ENCODE assay signal across 13 cellular contexts in genomic region chr3:158104346-158105020, GRCh38. TPM values are rescaled to one million over a fixed set of nuclear protein-coding genes. Genes with fewer than 3 reads are reported as not detected.
A peak's percentile ranks its signal among the peaks of the same experiment; 100 is the strongest.
DNase-seq lines count a peak whose midpoint lies in the region; ATAC-seq, FAIRE-seq and TF ChIP-seq lines count a peak whose summit lies in the region.
"Had no signal": no experiment of that assay in that cellular context is flagged by ENCODE, and none has a peak within 500 bp of the region (broad histone marks: within the 10 kb centered on the region; RNA-seq: fewer than 3 reads in every experiment).

No MANE protein-coding gene starts in this region.

- H3K79me2 ChIP-seq in keratinocyte (ENCODE audit: control insufficient read depth, insufficient read depth, low read length) = no peaks in the 10 kb centered on the region

- peaks cover 93% of the 10 kb centered on the region for H3K27me3 ChIP-seq in keratinocyte (ENCODE audit: control insufficient read depth, extremely low read depth, insufficient read depth, low read length)

- H3K4me1 Mint-ChIP-seq in stimulated activated naive CD8-positive, alpha-beta T cell treated with anti-CD3 and anti-CD28 coated beads, Interleukin-15, Interleukin-2, amounts not matched to agents 100 ng/mL and 50 ng/mL, for 24 hours (ENCODE audit: low read depth) = peaks cover 56% of the 10 kb centered on the region
- H3K4me1 Mint-ChIP-seq in activated CD8-positive, alpha-beta T cell treated with anti-CD3 and anti-CD28 coated beads for 36 hours (ENCODE audit: low read depth) = peaks cover 43% of the 10 kb centered on the region

- H3K4me3 Mint-ChIP-seq in stimulated activated naive CD8-positive, alpha-beta T cell treated with anti-CD3 and anti-CD28 coated beads, Interleukin-15, Interleukin-2, amounts not matched to agents 100 ng/mL and 50 ng/mL, for 24 hours = peak overlapping the region; percentile 62
- H3K4me3 Mint-ChIP-seq in activated CD8-positive, alpha-beta T cell treated with anti-CD3 and anti-CD28 coated beads for 36 hours = peak overlapping the region; percentile 52

- H3K27me3 Mint-ChIP-seq in stimulated activated naive CD8-positive, alpha-beta T cell treated with anti-CD3 and anti-CD28 coated beads, Interleukin-15, Interleukin-2, amounts not matched to agents 100 ng/mL and 50 ng/mL, for 24 hours = peaks cover 91% of the 10 kb centered on the region
- peaks cover 74% of the 10 kb centered on the region for H3K27me3 Mint-ChIP-seq in activated CD8-positive, alpha-beta T cell treated with anti-CD3 and anti-CD28 coated beads for 36 hours

- H4K20me1 ChIP-seq in keratinocyte (ENCODE audit: control insufficient read depth, extremely low read depth, insufficient read depth, low read length) = no peaks in the 10 kb centered on the region

- ATAC-seq in stimulated activated naive CD8-positive, alpha-beta T cell treated with anti-CD3 and anti-CD28 coated beads, Interleukin-15, Interleukin-2, amounts not matched to agents 100 U/mL and 50 U/mL, for 24 hours = no peak
- no peak for ATAC-seq in activated CD8-positive, alpha-beta T cell treated with anti-CD3 and anti-CD28 coated beads for 36 hours
- ATAC-seq in GM19463 (IDR thresholded peaks at IDR 0.05; ENCODE audit: unreplicated experiment) = no peak

- dilution Hi-C loops in keratinocyte (cut with MboI; ENCODE audit: extremely low pct_ligation_motif_present, low sequenced_read_pairs) = no loop called here

- POLR2A ChIA-PET in activated CD8-positive, alpha-beta T cell treated with anti-CD3 and anti-CD28 coated beads for 36 hours (lab: Charles Lee) = no interaction called here

- H3K9me3 ChIP-seq in keratinocyte (ENCODE audit: control insufficient read depth, low read depth, low read length) = no peaks in the 10 kb centered on the region

- CTCF ChIA-PET in activated CD8-positive, alpha-beta T cell treated with anti-CD3 and anti-CD28 coated beads for 36 hours (lab: Charles Lee) = no interaction called here

- DNase-seq in stimulated activated naive CD8-positive, alpha-beta T cell treated with anti-CD3 and anti-CD28 coated beads, Interleukin-15, Interleukin-2, amounts not matched to agents 100 U/mL and 50 U/mL, for 24 hours = no peak
- no peak for DNase-seq in activated CD8-positive, alpha-beta T cell treated with anti-CD3 and anti-CD28 coated beads for 36 hours
- DNase-seq in keratinocyte (ENCODE audit: low read depth, low spot score) = no peak
- DNase-seq in NCI-H82 treated with DMSO at 0.1 percent for 48 hours (lab: John Stamatoyannopoulos, UW; ENCODE audit: unreplicated experiment) = no peak
- no peak for DNase-seq in ureter (ENCODE audit: low spot score)
- no peak for DNase-seq in NCI-H345 treated with DMSO at 0.1 percent for 48 hours (lab: John Stamatoyannopoulos, UW; ENCODE audit: unreplicated experiment)
- DNase-seq: activated effector memory CD4-positive, alpha-beta T cell treated with Interleukin-2 at 50 U/mL for 16 hours; SW 1271 had no signal

- no peak overlapping the region for H3K9ac ChIP-seq in keratinocyte (ENCODE audit: control insufficient read depth, extremely low read depth, insufficient read depth, low read length)

- no peak for FAIRE-seq in keratinocyte (lab: Jason Lieb, UNC)
- FAIRE-seq: endothelial cell of umbilical vein had no signal

- intact Hi-C loops in activated CD8-positive, alpha-beta T cell treated with anti-CD3 and anti-CD28 coated beads for 36 hours (cut with micrococcal nuclease) = loop anchor here (10.0 kb wide), 2 partner anchors 210 to 330 kb away; no protein-coding TSS in a partner anchor

- no peak overlapping the region for H3K27ac ChIP-seq in keratinocyte (ENCODE audit: control insufficient read depth, insufficient read depth, low read length)
- H3K27ac ChIP-seq: HL-60 had no signal

- no peak overlapping the region for H2AFZ ChIP-seq in keratinocyte (ENCODE audit: control insufficient read depth, low read length)

- H3K4me1 ChIP-seq in keratinocyte (ENCODE audit: control insufficient read depth, extremely low read depth, insufficient read depth, low read length) = peaks cover 8% of the 10 kb centered on the region

- no peaks in the 10 kb centered on the region for H3K9me3 Mint-ChIP-seq in stimulated activated naive CD8-positive, alpha-beta T cell treated with anti-CD3 and anti-CD28 coated beads, Interleukin-15, Interleukin-2, amounts not matched to agents 100 ng/mL and 50 ng/mL, for 24 hours
- no peaks in the 10 kb centered on the region for H3K9me3 Mint-ChIP-seq in activated CD8-positive, alpha-beta T cell treated with anti-CD3 and anti-CD28 coated beads for 36 hours

- TF ChIP-seq CTCF in activated CD8-positive, alpha-beta T cell treated with anti-CD3 and anti-CD28 coated beads for 36 hours (IDR thresholded peaks at IDR 0.05) = no peak
- TF ChIP-seq CTCF in keratinocyte (optimal IDR thresholded peaks at IDR 0.05 in 1 of 3, IDR thresholded peaks at IDR 0.05 in 1 of 3, conservative IDR thresholded peaks at IDR 0.05 in 1 of 3; ENCODE audit: extremely low read depth in 1 of 3, insufficient read depth in 2 of 3, low read length in 3 of 3) = no peak

- peak overlapping the region; percentile 15 for H3K27ac Mint-ChIP-seq in stimulated activated naive CD8-positive, alpha-beta T cell treated with anti-CD3 and anti-CD28 coated beads, Interleukin-15, Interleukin-2, amounts not matched to agents 100 ng/mL and 50 ng/mL, for 24 hours
- H3K27ac Mint-ChIP-seq in activated CD8-positive, alpha-beta T cell treated with anti-CD3 and anti-CD28 coated beads for 36 hours = no peak overlapping the region

- no peaks in the 10 kb centered on the region for H3K9me1 ChIP-seq in keratinocyte (ENCODE audit: control insufficient read depth, extremely low read depth, insufficient read depth, low read length)

- H3K36me3 Mint-ChIP-seq in stimulated activated naive CD8-positive, alpha-beta T cell treated with anti-CD3 and anti-CD28 coated beads, Interleukin-15, Interleukin-2, amounts not matched to agents 100 ng/mL and 50 ng/mL, for 24 hours (ENCODE audit: low read depth) = no peaks in the 10 kb centered on the region
- peaks cover 1% of the 10 kb centered on the region for H3K36me3 Mint-ChIP-seq in activated CD8-positive, alpha-beta T cell treated with anti-CD3 and anti-CD28 coated beads for 36 hours (ENCODE audit: low read depth)

- H3K4me2 ChIP-seq in keratinocyte (ENCODE audit: control insufficient read depth, extremely low read depth, insufficient read depth, low read depth, low read length) = peak overlapping the region; percentile 74

- H3K36me3 ChIP-seq in keratinocyte (ENCODE audit: control insufficient read depth in 2 of 2, extremely low read depth in 1 of 2, insufficient read depth in 2 of 2, low read length in 2 of 2) = no peaks in the 10 kb centered on the region

- peak overlapping the region in 1 of 3 experiments; percentile 7 for H3K4me3 ChIP-seq in keratinocyte (ENCODE audit: control insufficient read depth in 2 of 3, extremely low read depth in 1 of 3, insufficient read depth in 2 of 3, low read depth in 1 of 3, low read length in 3 of 3)
- H3K4me3 ChIP-seq: lung had no signal

RNA-seq across cellular contexts. Expression of gene SHOX2, which starts 1.7 kb away (rescaled TPM):
- total RNA-seq in activated CD8-positive, alpha-beta T cell treated with anti-CD3 and anti-CD28 coated beads for 36 hours = not detected
- 0.05 to 0.10 TPM (median 0.08 TPM) in 3 replicates for polyA plus RNA-seq in keratinocyte
- not detected for polyA plus RNA-seq in keratinocyte (2011; ENCODE audit: low read depth)
- 0.04 and 0.06 TPM in 2 replicates for polyA plus RNA-seq in keratinocyte (2011; cell fraction: cytosol; rRNA removed)
- 0.22 and 0.47 TPM in 2 replicates for polyA plus RNA-seq in keratinocyte (2011; cell fraction: nucleus; rRNA removed)
- polyA plus RNA-seq in keratinocyte (2012; ENCODE audit: low replicate concordance) = 0.05 TPM in 1 of 2 replicates, not detected in the other
- not detected in 3 replicates for polyA minus RNA-seq in keratinocyte
- polyA minus RNA-seq in keratinocyte (2011; cell fraction: cytosol; rRNA and poly(A)+ RNA removed) = not detected
- not detected in 2 replicates for polyA minus RNA-seq in keratinocyte (2011; cell fraction: nucleus; rRNA and poly(A)+ RNA removed)
- total RNA-seq in ureter = 0.34 TPM
- total RNA-seq: endothelial cell of umbilical vein had no signal
- polyA plus RNA-seq: endothelial cell of umbilical vein had no signal

RNA-seq across cellular contexts. Expression of gene RSRC1, which starts 5.4 kb away (rescaled TPM):
- 10 to 100 TPM; 37.9 to 44.7 TPM for total RNA-seq in activated CD8-positive, alpha-beta T cell treated with anti-CD3 and anti-CD28 coated beads for 36 hours
- polyA plus RNA-seq in keratinocyte = 6.1 to 11.7 TPM (median 11.1 TPM) in 3 replicates
- polyA plus RNA-seq in keratinocyte (2011; ENCODE audit: low read depth) = 61.1 TPM
- polyA plus RNA-seq in keratinocyte (2011; cell fraction: cytosol; rRNA removed) = 7.1 and 10.4 TPM in 2 replicates
- 6.3 and 7.3 TPM in 2 replicates for polyA plus RNA-seq in keratinocyte (2011; cell fraction: nucleus; rRNA removed)
- 19.4 and 25.8 TPM in 2 replicates for polyA plus RNA-seq in keratinocyte (2012; ENCODE audit: low replicate concordance)
- polyA minus RNA-seq in keratinocyte = 1.3 to 16.7 TPM (median 7.5 TPM) in 3 replicates
- polyA minus RNA-seq in keratinocyte (2011; cell fraction: cytosol; rRNA and poly(A)+ RNA removed) = 14.0 TPM
- polyA minus RNA-seq in keratinocyte (2011; cell fraction: nucleus; rRNA and poly(A)+ RNA removed) = 19.4 and 30.3 TPM in 2 replicates
- 48.3 TPM for total RNA-seq in ureter
